Comparison of ENCODE assay signal across 8 cellular contexts in genomic region chr12:68223067-68223747, GRCh38. TPM values are rescaled to one million over a fixed set of nuclear protein-coding genes. Genes with fewer than 3 reads are reported as not detected.
DNase-seq lines count a peak whose midpoint lies in the region; ATAC-seq, FAIRE-seq and TF ChIP-seq lines count a peak whose summit lies in the region.

No MANE protein-coding gene starts in this region.

- no peak overlapping the region for H3K27ac ChIP-seq in dorsolateral prefrontal cortex

- intact Hi-C loops in dorsolateral prefrontal cortex (cut with DNase I): loop anchor here (2.0 to 10.0 kb wide), 2 partner anchors 94 to 178 kb away; no protein-coding TSS in a partner anchor

- DNase-seq in Ammon's horn (ENCODE audit: low spot score) (peak; percentile 94), GM19239 (ENCODE audit: insufficient read length, low spot score) (peak; percentile 38), NCI-H526 treated with DMSO at 0.1 percent for 48 hours (lab: John Stamatoyannopoulos, UW) (peak; percentile 82), dorsolateral prefrontal cortex (peak; percentile 43 to 87 (median 74)), lung microvascular endothelial cell (ENCODE audit: low read depth in 2 of 2) (peak; percentile 91)
- peak; percentile 40 to 73 for DNase-seq in activated CD4-positive, alpha-beta T cell treated with anti-CD3 and anti-CD28 coated beads, Interleukin-2, amount 50 U/mL, for 24 hours (ENCODE audit: low read depth in 1 of 2, low spot score in 1 of 2)
- peak; percentile 24 for DNase-seq in stimulated activated CD8-positive, alpha-beta memory T cell treated with anti-CD3 and anti-CD28 coated beads, Interleukin-12 subunit alpha, Interleukin-12 subunit beta, amount 100 ng/mL, for 4 hours (ENCODE audit: low read depth)

- TF ChIP-seq CTCF in dorsolateral prefrontal cortex (IDR thresholded peaks at IDR 0.05 in 54 of 56, conservative IDR thresholded peaks at IDR 0.05 in 2 of 56; ENCODE audit: low read depth in 1 of 56, partially characterized antibody in 56 of 56): peak; percentile 51 to 91 (median 84)

- peak; percentile 86 for ATAC-seq in HG03442 (IDR thresholded peaks at IDR 0.05; ENCODE audit: unreplicated experiment)

- no peaks in the 10 kb centered on the region for H3K27me3 ChIP-seq in dorsolateral prefrontal cortex

- H3K4me3 ChIP-seq in dorsolateral prefrontal cortex: peak overlapping the region in 44 of 59 donors; percentile 8 to 52 (median 33)

- FAIRE-seq in GM19239 (lab: Jason Lieb, UNC): peak; percentile 97

RNA-seq across cellular contexts. Expression of gene IL26, which starts 2.4 kb away (rescaled TPM):
- total RNA-seq in dorsolateral prefrontal cortex (under 1 TPM in 1 of 120 experiments, not detected in 119; 0.60 TPM), lung microvascular endothelial cell (not detected in 2 replicates)

RNA-seq across cellular contexts. Expression of gene IL22, which starts 30.2 kb away (rescaled TPM):
- not detected for total RNA-seq in dorsolateral prefrontal cortex
- not detected in 2 replicates for total RNA-seq in lung microvascular endothelial cell

Comparison
In these comparisons a context has a peak if more than half of its experiments do, and no peak if none do; other contexts are left out.
1. DNase-seq: peak in every context shown above with its lines; median percentile 94 in Ammon's horn; 91 in lung microvascular endothelial cell; 82 in NCI-H526 treated with DMSO at 0.1 percent for 48 hours; 74 in dorsolateral prefrontal cortex; 56 in activated CD4-positive, alpha-beta T cell treated with anti-CD3 and anti-CD28 coated beads, Interleukin-2, amount 50 U/mL, for 24 hours; 38 in GM19239; 24 in stimulated activated CD8-positive, alpha-beta memory T cell treated with anti-CD3 and anti-CD28 coated beads, Interleukin-12 subunit alpha, Interleukin-12 subunit beta, amount 100 ng/mL, for 4 hours.